15 cellular contexts compared by ENCODE assay signal in genomic region chr5:100249870-100250269, GRCh38.
DNase-seq lines count a peak whose midpoint lies in the region; ATAC-seq and TF ChIP-seq lines count a peak whose summit lies in the region.
"Had no signal": no experiment of that assay in that cellular context is flagged by ENCODE, and none has a peak within 500 bp of the region (broad histone marks: within the 10 kb centered on the region; RNA-seq: fewer than 3 reads in every experiment).

No MANE protein-coding gene starts in this region.

- no peak overlapping the region for H3K27ac Mint-ChIP-seq in activated T-helper 17 cell treated with anti-CD3 and anti-CD28 coated beads, Interleukin-2, amount 50 U/mL, for 72 hours
- H3K27ac Mint-ChIP-seq in stimulated activated effector memory CD8-positive, alpha-beta T cell treated with anti-CD3 and anti-CD28 coated beads, Interleukin-12 subunit alpha, Interleukin-12 subunit beta, amount 100 ng/mL, for 72 hours = no peak overlapping the region
- no peak overlapping the region for H3K27ac Mint-ChIP-seq in activated T-cell treated with anti-CD3 and anti-CD28 coated beads, Interleukin-2, amount 50 U/mL, for 72 hours
- H3K27ac Mint-ChIP-seq: CD4-positive, alpha-beta memory T cell had no signal

- no peaks in the 10 kb centered on the region for H3K27me3 Mint-ChIP-seq in activated T-helper 17 cell treated with anti-CD3 and anti-CD28 coated beads, Interleukin-2, amount 50 U/mL, for 72 hours
- no peaks in the 10 kb centered on the region for H3K27me3 Mint-ChIP-seq in activated T-cell treated with anti-CD3 and anti-CD28 coated beads, Interleukin-2, amount 50 U/mL, for 72 hours (ENCODE audit: low read depth)
- H3K27me3 Mint-ChIP-seq: CD4-positive, alpha-beta memory T cell had no signal

- no peak overlapping the region for H3K4me3 Mint-ChIP-seq in activated T-helper 17 cell treated with anti-CD3 and anti-CD28 coated beads, Interleukin-2, amount 50 U/mL, for 72 hours
- no peak overlapping the region for H3K4me3 Mint-ChIP-seq in stimulated activated effector memory CD8-positive, alpha-beta T cell treated with anti-CD3 and anti-CD28 coated beads, Interleukin-12 subunit alpha, Interleukin-12 subunit beta, amount 100 ng/mL, for 72 hours
- no peak overlapping the region for H3K4me3 Mint-ChIP-seq in activated T-cell treated with anti-CD3 and anti-CD28 coated beads, Interleukin-2, amount 50 U/mL, for 72 hours
- H3K4me3 Mint-ChIP-seq: CD4-positive, alpha-beta memory T cell had no signal

- H3K27me3 ChIP-seq in foreskin keratinocyte = no peaks in the 10 kb centered on the region

- no peaks in the 10 kb centered on the region for H3K4me1 Mint-ChIP-seq in activated T-helper 17 cell treated with anti-CD3 and anti-CD28 coated beads, Interleukin-2, amount 50 U/mL, for 72 hours
- H3K4me1 Mint-ChIP-seq in stimulated activated effector memory CD8-positive, alpha-beta T cell treated with anti-CD3 and anti-CD28 coated beads, Interleukin-12 subunit alpha, Interleukin-12 subunit beta, amount 100 ng/mL, for 72 hours = no peaks in the 10 kb centered on the region
- no peaks in the 10 kb centered on the region for H3K4me1 Mint-ChIP-seq in activated T-cell treated with anti-CD3 and anti-CD28 coated beads, Interleukin-2, amount 50 U/mL, for 72 hours (ENCODE audit: low read depth)
- H3K4me1 Mint-ChIP-seq: CD4-positive, alpha-beta memory T cell had no signal

- no peak for TF ChIP-seq CTCF in foreskin keratinocyte (conservative IDR thresholded peaks at IDR 0.05)

- H3K36me3 Mint-ChIP-seq in activated T-helper 17 cell treated with anti-CD3 and anti-CD28 coated beads, Interleukin-2, amount 50 U/mL, for 72 hours (ENCODE audit: low read depth) = no peaks in the 10 kb centered on the region
- H3K36me3 Mint-ChIP-seq in stimulated activated effector memory CD8-positive, alpha-beta T cell treated with anti-CD3 and anti-CD28 coated beads, Interleukin-12 subunit alpha, Interleukin-12 subunit beta, amount 100 ng/mL, for 72 hours = no peaks in the 10 kb centered on the region
- no peaks in the 10 kb centered on the region for H3K36me3 Mint-ChIP-seq in activated T-cell treated with anti-CD3 and anti-CD28 coated beads, Interleukin-2, amount 50 U/mL, for 72 hours (ENCODE audit: insufficient read depth in 2 of 2)
- H3K36me3 Mint-ChIP-seq: CD4-positive, alpha-beta memory T cell had no signal

- H3K4me1 ChIP-seq in foreskin keratinocyte = no peaks in the 10 kb centered on the region

- no peaks in the 10 kb centered on the region for H3K9me3 Mint-ChIP-seq in activated T-helper 17 cell treated with anti-CD3 and anti-CD28 coated beads, Interleukin-2, amount 50 U/mL, for 72 hours
- peaks cover 3% of the 10 kb centered on the region for H3K9me3 Mint-ChIP-seq in stimulated activated effector memory CD8-positive, alpha-beta T cell treated with anti-CD3 and anti-CD28 coated beads, Interleukin-12 subunit alpha, Interleukin-12 subunit beta, amount 100 ng/mL, for 72 hours
- H3K9me3 Mint-ChIP-seq in activated T-cell treated with anti-CD3 and anti-CD28 coated beads, Interleukin-2, amount 50 U/mL, for 72 hours = no peaks in the 10 kb centered on the region

- no peak for DNase-seq in foreskin keratinocyte
- DNase-seq in stimulated activated effector memory CD8-positive, alpha-beta T cell treated with anti-CD3 and anti-CD28 coated beads, Interleukin-12 subunit alpha, Interleukin-12 subunit beta, amount 100 ng/mL, for 72 hours (ENCODE audit: low spot score in 2 of 2) = no peak
- no peak for DNase-seq in HuH-7 (ENCODE audit: low spot score)
- DNase-seq in activated T-cell treated with anti-CD3 and anti-CD28 coated beads, Interleukin-2, amount 50 U/mL, for 72 hours = no peak
- DNase-seq: C1 segment of cervical spinal cord; Calu3; CD4-positive, alpha-beta memory T cell; COR-L47; DMS53; DMS79 treated with DMSO at 0.1 percent for 48 hours; GF-D8; H7; HCEC 1CT had no signal

- no peak overlapping the region for H3K27ac ChIP-seq in foreskin keratinocyte

- peak; percentile 19 for ATAC-seq in activated T-helper 17 cell treated with anti-CD3 and anti-CD28 coated beads, Interleukin-2, amount 50 U/mL, for 72 hours (replicated peaks)
- ATAC-seq in foreskin keratinocyte = peak; percentile 18
- peak; percentile 51 for ATAC-seq in stimulated activated effector memory CD8-positive, alpha-beta T cell treated with anti-CD3 and anti-CD28 coated beads, Interleukin-12 subunit alpha, Interleukin-12 subunit beta, amount 100 ng/mL, for 72 hours
- no peak for ATAC-seq in HG03439 (IDR thresholded peaks at IDR 0.05; ENCODE audit: unreplicated experiment)
- ATAC-seq in activated T-cell treated with anti-CD3 and anti-CD28 coated beads, Interleukin-2, amount 50 U/mL, for 72 hours (replicated peaks in 1 of 2) = no peak

Comparison
In these comparisons a context has a peak if more than half of its experiments do, and no peak if none do; other contexts are left out.
1. ATAC-seq: peak in activated T-helper 17 cell treated with anti-CD3 and anti-CD28 coated beads, Interleukin-2, amount 50 U/mL, for 72 hours (single experiment), foreskin keratinocyte (single experiment) and stimulated activated effector memory CD8-positive, alpha-beta T cell treated with anti-CD3 and anti-CD28 coated beads, Interleukin-12 subunit alpha, Interleukin-12 subunit beta, amount 100 ng/mL, for 72 hours (single experiment); none in HG03439 (single experiment) and activated T-cell treated with anti-CD3 and anti-CD28 coated beads, Interleukin-2, amount 50 U/mL, for 72 hours (0 of 2).